8 cellular contexts compared by ENCODE assay signal in the genomic region with DNA sequence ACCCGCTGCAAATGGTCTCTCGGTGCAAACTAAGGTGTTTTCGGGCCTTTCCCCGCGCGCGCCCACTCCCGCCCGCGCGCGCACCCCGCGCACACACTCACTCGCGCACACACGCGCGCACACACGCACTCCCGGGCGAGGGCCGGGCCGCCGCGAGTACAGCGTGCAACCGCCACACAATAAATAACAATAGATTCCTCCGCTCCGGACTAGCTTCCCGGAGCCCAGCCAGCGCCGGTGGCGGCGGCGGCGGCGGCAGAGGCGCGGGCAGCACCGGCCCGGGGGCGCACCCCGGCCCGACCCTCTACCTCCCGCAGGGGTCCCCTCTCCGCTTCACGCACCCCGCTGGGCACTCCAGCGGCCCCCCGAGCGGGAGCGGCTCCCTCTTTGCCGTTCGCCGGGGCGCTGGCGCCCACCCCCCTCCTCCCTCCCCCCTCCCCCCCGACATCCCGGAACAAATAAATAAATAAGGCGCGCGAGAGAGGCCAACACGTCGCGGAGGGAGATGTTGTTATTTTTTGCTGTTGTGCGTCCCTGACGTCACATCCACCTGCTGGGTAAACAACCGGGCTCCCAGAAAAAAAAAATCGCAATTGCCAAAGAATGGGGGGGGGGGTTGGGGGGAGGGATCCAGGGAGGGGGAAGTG. TPM values are rescaled to one million over a fixed set of nuclear protein-coding genes. Genes with fewer than 3 reads are reported as not detected.
DNase-seq lines count a peak whose midpoint lies in the region; ATAC-seq and TF ChIP-seq lines count a peak whose summit lies in the region.

FOXP1 (minus strand) TSS at position 160 of the 647 bp plus-strand sequence. CDS start 385,347 bp downstream, outside the sequence.

- H3K4me1 ChIP-seq in BLaER1 (peaks cover 30% of the 10 kb centered on the region), skeletal muscle satellite cell (ENCODE audit: control insufficient read depth, insufficient read depth, low read length) (peaks cover 53% of the 10 kb centered on the region)

- H3K4me3 ChIP-seq in BLaER1 (peak within 1 kb of the TSS; percentile 83), cardiac fibroblast (replicated peaks in 1 of 2; ENCODE audit: low read depth in 2 of 2, low read length in 2 of 2) (peak within 1 kb of the TSS; percentile 62 to 73), skeletal muscle satellite cell (ENCODE audit: low read length) (peak within 1 kb of the TSS; percentile 85)

- no peaks in the 10 kb centered on the region for H3K9me3 Mint-ChIP-seq in activated B cell treated with CpG ODN at 0.5 μM for 24 hours

- H3K27ac Mint-ChIP-seq in activated B cell treated with CpG ODN at 0.5 μM for 24 hours: peak within 1 kb of the TSS; percentile 93

- peak within 1 kb of the TSS; percentile 90 for H3K27ac ChIP-seq in BLaER1

- TF ChIP-seq CTCF in activated B cell treated with CpG ODN at 0.5 μM for 24 hours (IDR thresholded peaks at IDR 0.05): no peak
- TF ChIP-seq CTCF in cardiac fibroblast (IDR thresholded peaks at IDR 0.05; ENCODE audit: low read depth, low read length): no peak

- intact Hi-C loops in activated B cell treated with CpG ODN at 0.5 μM for 24 hours (cut with micrococcal nuclease): loop anchor here (1.0 to 10.0 kb wide), 8 partner anchors 41 to 809 kb away; no protein-coding TSS in a partner anchor

- POLR2A ChIA-PET in activated B cell treated with CpG ODN at 0.5 μM for 24 hours (lab: Charles Lee): interaction anchor here (0.6 to 6.0 kb wide), 39 partner anchors 10 to 594 kb away, joined by 3 to 103 read pairs (median 8); no protein-coding TSS in a partner anchor

- H3K27me3 Mint-ChIP-seq in activated B cell treated with CpG ODN at 0.5 μM for 24 hours: no peaks in the 10 kb centered on the region

- H3K4me3 Mint-ChIP-seq in activated B cell treated with CpG ODN at 0.5 μM for 24 hours: peak within 1 kb of the TSS; percentile 92

- H4K20me1 ChIP-seq in BLaER1: peaks cover 36% of the 10 kb centered on the region

- peak within 1 kb of the TSS; percentile 97 for H3K4me2 ChIP-seq in BLaER1
- H3K4me2 ChIP-seq in skeletal muscle satellite cell (ENCODE audit: low read length): peak within 1 kb of the TSS; percentile 95

- peak within 1 kb of the TSS; percentile 86 for H3K9ac ChIP-seq in BLaER1
- H3K9ac ChIP-seq in skeletal muscle satellite cell (ENCODE audit: low read depth, low read length): peak within 1 kb of the TSS; percentile 90

- peak; percentile 62 for DNase-seq in NCI-H2171 (lab: John Stamatoyannopoulos, UW)
- peak; percentile 59 for DNase-seq in activated B cell treated with CpG ODN at 0.5 μM for 24 hours
- DNase-seq in cardiac fibroblast (ENCODE audit: low read depth in 2 of 2): peak; percentile 78 to 79
- peak; percentile 46 for DNase-seq in iPS-NIHi7 (ENCODE audit: extremely low spot score)

- no peaks in the 10 kb centered on the region for H3K36me3 ChIP-seq in BLaER1
- no peaks in the 10 kb centered on the region for H3K36me3 ChIP-seq in skeletal muscle satellite cell (ENCODE audit: insufficient read depth, low read length)

- peaks cover 53% of the 10 kb centered on the region for H3K4me1 Mint-ChIP-seq in activated B cell treated with CpG ODN at 0.5 μM for 24 hours

- CTCF ChIA-PET in activated B cell treated with CpG ODN at 0.5 μM for 24 hours (lab: Charles Lee): interaction anchor here (0.6 to 1.7 kb wide), 3 partner anchors 107 to 520 kb away, joined by 3 to 4 read pairs (median 4); no protein-coding TSS in a partner anchor

- H3K36me3 Mint-ChIP-seq in activated B cell treated with CpG ODN at 0.5 μM for 24 hours (ENCODE audit: low read depth): peaks cover 25% of the 10 kb centered on the region

- no peaks in the 10 kb centered on the region for H3K9me3 ChIP-seq in BLaER1
- no peaks in the 10 kb centered on the region for H3K9me3 ChIP-seq in skeletal muscle satellite cell (replicated peaks; ENCODE audit: low read length)

- H3K27me3 ChIP-seq in BLaER1 (peaks cover 44% of the 10 kb centered on the region), skeletal muscle satellite cell (ENCODE audit: control insufficient read depth, insufficient read depth, low read length) (no peaks in the 10 kb centered on the region)

- ATAC-seq in GM21723 (IDR thresholded peaks at IDR 0.05; ENCODE audit: unreplicated experiment): peak; percentile 51
- ATAC-seq in activated B cell treated with CpG ODN at 0.5 μM for 24 hours (ENCODE audit: low read depth): peak; percentile 30
- ATAC-seq in GM21360 (IDR thresholded peaks at IDR 0.05; ENCODE audit: unreplicated experiment): no peak

RNA-seq across cellular contexts. Expression of gene FOXP1, which starts in this region (rescaled TPM):
- 491 and 563 TPM in 2 replicates for total RNA-seq in activated B cell treated with CpG ODN at 0.5 μM for 24 hours
- 42.6 and 49.4 TPM in 2 replicates for total RNA-seq in skeletal muscle satellite cell (2012; rRNA removed)
